2 cellular contexts compared by ENCODE assay signal in the genomic region with DNA sequence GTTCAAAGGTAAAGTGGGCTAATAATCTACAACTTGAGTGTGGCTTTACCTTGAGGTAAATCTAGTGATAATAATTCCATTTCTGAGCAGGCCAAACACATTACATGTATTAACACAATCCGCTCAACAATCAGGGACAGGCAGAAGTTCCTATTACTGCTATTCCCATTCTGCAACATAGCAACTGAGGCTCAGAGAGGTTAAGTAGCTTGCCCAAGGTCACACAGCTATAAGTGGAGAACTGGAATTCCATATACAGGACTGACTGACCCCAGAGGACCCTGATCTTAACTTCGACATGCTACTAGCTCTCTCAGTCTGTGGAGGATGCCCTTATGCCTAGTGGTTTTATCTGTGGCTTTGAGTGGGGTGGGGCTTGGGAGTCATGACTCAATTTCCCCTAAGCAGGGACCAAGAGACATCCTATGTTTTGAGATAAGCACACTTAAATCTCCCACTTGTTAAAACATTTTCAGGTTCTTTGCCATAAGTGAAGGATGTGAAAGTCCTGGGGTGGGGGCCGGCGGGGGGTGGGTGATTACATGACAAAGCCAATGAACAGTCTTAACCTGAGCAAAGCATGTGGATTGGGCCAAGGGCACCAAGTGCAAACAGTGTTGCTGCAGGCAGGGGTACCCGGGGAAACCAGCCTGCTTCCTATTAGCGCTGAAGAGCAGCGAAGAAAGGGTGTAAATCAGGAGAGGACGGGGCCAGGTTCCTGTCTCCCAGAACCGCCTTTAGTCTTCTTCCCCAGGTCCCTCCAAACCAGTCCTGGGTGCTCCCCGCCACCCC.
TF ChIP-seq lines count a peak whose summit lies in the region.

No MANE protein-coding gene starts in this region.

TF ChIP-seq in GM23338, 12 proteins besides CTCF, POLR2A, EP300 and RAD21:
- TF ChIP-seq ETS1 (IDR thresholded peaks at IDR 0.05) (no peak), EZH2 (IDR thresholded peaks at IDR 0.05; ENCODE audit: low read depth, unreplicated experiment) (no peak), STAT1 (IDR thresholded peaks at IDR 0.05; ENCODE audit: unreplicated experiment) (no peak), ZNF331 (CRISPR knock-in tag; IDR thresholded peaks at IDR 0.05; ENCODE audit: low read depth) (no peak), ZNF114 (CRISPR knock-in tag; IDR thresholded peaks at IDR 0.05) (no peak), EZH2phosphoT487 (IDR thresholded peaks at IDR 0.05; ENCODE audit: unreplicated experiment) (no peak), CREB1 (CRISPR knock-in tag; IDR thresholded peaks at IDR 0.05; ENCODE audit: low read depth) (no peak), POLR2AphosphoS5 (IDR thresholded peaks at IDR 0.05; ENCODE audit: low read depth) (no peak), NANOG (IDR thresholded peaks at IDR 0.05; ENCODE audit: borderline replicate concordance) (no peak), JUNB (IDR thresholded peaks at IDR 0.05; ENCODE audit: unreplicated experiment) (no peak)
TF ChIP-seq in GM23338: peak in this region for 0.

TF ChIP-seq in HEK293, 187 proteins besides CTCF, POLR2A, EP300 and RAD21 (continued from another document):
- TF ChIP-seq PRDM6 (tag by site-specific recombination; IDR thresholded peaks at IDR 0.05) (no peak), OVOL3 (tag by site-specific recombination; IDR thresholded peaks at IDR 0.05) (no peak), REPIN1 (tag by site-specific recombination; IDR thresholded peaks at IDR 0.05; ENCODE audit: low read depth) (no peak), ZNF10 (tag by site-specific recombination; IDR thresholded peaks at IDR 0.05) (no peak)
